In genomic region chr15:75140080-75140879, GRCh38 we compare ENCODE assay signal across 25 cellular contexts.
DNase-seq lines count a peak whose midpoint lies in the region; ATAC-seq and TF ChIP-seq lines count a peak whose summit lies in the region.
"Had no signal": no experiment of that assay in that cellular context is flagged by ENCODE, and none has a peak within 500 bp of the region (broad histone marks: within the 10 kb centered on the region; RNA-seq: fewer than 3 reads in every experiment).

No MANE protein-coding gene starts in this region.

- H3K4me1 Mint-ChIP-seq in activated CD8-positive, alpha-beta memory T cell treated with anti-CD3 and anti-CD28 coated beads, Interleukin-2, amount 10 ng/mL, durations not matched to agents 7 days and 5 days: no peaks in the 10 kb centered on the region
- no peaks in the 10 kb centered on the region for H3K4me1 Mint-ChIP-seq in WTC11

- CTCF ChIA-PET in activated CD8-positive, alpha-beta memory T cell treated with anti-CD3 and anti-CD28 coated beads, Interleukin-2, amount 10 ng/mL, durations not matched to agents 7 days and 5 days (lab: Charles Lee): no interaction called here
- CTCF ChIA-PET in WTC11 (lab: Charles Lee): no interaction called here

- no peak overlapping the region for H3K4me3 ChIP-seq in spleen
- H3K4me3 ChIP-seq: body of pancreas, tibial nerve had no signal

- H3K36me3 ChIP-seq in spleen: peaks cover 0 to 10% (median 0%) of the 10 kb centered on the region in 6 donors

- TF ChIP-seq CTCF in WTC11 (IDR thresholded peaks at IDR 0.05) (no peak), spleen (IDR thresholded peaks at IDR 0.05 in 8 of 11, conservative IDR thresholded peaks at IDR 0.05 in 3 of 11) (no peak)

- DNase-seq in activated CD8-positive, alpha-beta memory T cell treated with anti-CD3 and anti-CD28 coated beads, Interleukin-2, amount 10 ng/mL, durations not matched to agents 7 days and 5 days: no peak
- DNase-seq in activated CD8-positive, alpha-beta memory T cell treated with anti-CD3 and anti-CD28 coated beads, Interleukin-2, amount 50 U/mL, for 4 hours: no peak
- DNase-seq in WTC11 (ENCODE audit: low spot score): no peak
- peak; percentile 61 for DNase-seq in iPS-NIHi7 (ENCODE audit: extremely low spot score)
- no peak for DNase-seq in spleen
- no peak for DNase-seq in NAMALWA (ENCODE audit: low spot score)
- DNase-seq: activated CD4-positive, alpha-beta T cell treated with anti-CD3 and anti-CD28 coated beads, Interleukin-2, amount 50 U/mL, for 48 hours; activated effector memory CD4-positive, alpha-beta T cell treated with Interleukin-2 at 50 U/mL for 16 hours; body of pancreas; DND-41; glutamatergic neuron; KG1; left cardiac atrium; midbrain; NCI-H1694 treated with DMSO at 0.1 percent for 48 hours; NCI-H526 treated with DMSO at 0.1 percent for 48 hours; small intestine; stimulated activated CD4-positive, alpha-beta T cell treated with anti-CD3 and anti-CD28 coated beads, Interleukin-2, amount 100 ng/mL, for 48 hours; stimulated activated naive B cell treated with anti-CD40 and anti-IgM and Interleukin-4, amounts not matched to agents 10 μg/mL and 1 μg/mL and 100 μg/mL, for 72 hours had no signal

- intact Hi-C loops in spleen (cut with DNase I; ENCODE audit: low total_unique reads): no loop called here

- peaks cover 12% of the 10 kb centered on the region for H3K27me3 Mint-ChIP-seq in activated CD8-positive, alpha-beta memory T cell treated with anti-CD3 and anti-CD28 coated beads, Interleukin-2, amount 10 ng/mL, durations not matched to agents 7 days and 5 days
- H3K27me3 Mint-ChIP-seq in WTC11 (ENCODE audit: low read depth): peaks cover 19% of the 10 kb centered on the region
- H3K27me3 Mint-ChIP-seq: natural killer cell treated with Interleukin-12 subunit alpha and Interleukin-12 subunit beta and Interleukin-15 and Interleukin-18, amount 100 ng/mL, for 72 hours had no signal

- H3K9me3 Mint-ChIP-seq in activated CD8-positive, alpha-beta memory T cell treated with anti-CD3 and anti-CD28 coated beads, Interleukin-2, amount 10 ng/mL, durations not matched to agents 7 days and 5 days (ENCODE audit: low read depth): peaks cover 23% of the 10 kb centered on the region
- H3K9me3 Mint-ChIP-seq in WTC11: peaks cover 47% of the 10 kb centered on the region

- peaks cover 8 to 46% (median 43%) of the 10 kb centered on the region in 8 donors for H3K9me3 ChIP-seq in spleen

- peaks cover 0 to 26% (median 9%) of the 10 kb centered on the region in 6 donors for H3K4me1 ChIP-seq in spleen
- H3K4me1 ChIP-seq: body of pancreas, tibial nerve had no signal

- H3K36me3 Mint-ChIP-seq in activated CD8-positive, alpha-beta memory T cell treated with anti-CD3 and anti-CD28 coated beads, Interleukin-2, amount 10 ng/mL, durations not matched to agents 7 days and 5 days: peaks cover 19% of the 10 kb centered on the region
- H3K36me3 Mint-ChIP-seq in WTC11: peaks cover 27% of the 10 kb centered on the region
- H3K36me3 Mint-ChIP-seq: stimulated activated naive B cell treated with anti-CD40 and anti-IgM and Interleukin-4, amounts not matched to agents 10 μg/mL and 1 μg/mL and 100 μg/mL, for 72 hours had no signal

- WGBS in spleen, 5 donors: 71 to 80% (median 79%) methylated on average over 7 of the region's 7 CpGs

- no peak for ATAC-seq in activated CD8-positive, alpha-beta memory T cell treated with anti-CD3 and anti-CD28 coated beads, Interleukin-2, amount 10 ng/mL, durations not matched to agents 7 days and 5 days
- ATAC-seq in WTC11 (no peak), GM21447 (IDR thresholded peaks at IDR 0.05; ENCODE audit: unreplicated experiment) (no peak), GM21576 (IDR thresholded peaks at IDR 0.05; ENCODE audit: unreplicated experiment) (no peak)
- ATAC-seq: body of pancreas; natural killer cell treated with Interleukin-12 subunit alpha and Interleukin-12 subunit beta and Interleukin-15 and Interleukin-18, amount 100 ng/mL, for 72 hours; stimulated activated naive B cell treated with anti-CD40 and anti-IgM and Interleukin-4, amounts not matched to agents 10 μg/mL and 1 μg/mL and 100 μg/mL, for 72 hours had no signal

- POLR2A ChIA-PET in WTC11 (lab: Charles Lee): no interaction called here

- TF ChIP-seq POLR2A in spleen (IDR thresholded peaks at IDR 0.05): no peak

- H3K27me3 ChIP-seq in spleen (replicated peaks in 1 of 7): no peaks in the 10 kb centered on the region
- H3K27me3 ChIP-seq: body of pancreas, tibial nerve had no signal

- peak overlapping the region; percentile 22 for H3K27ac Mint-ChIP-seq in activated CD8-positive, alpha-beta memory T cell treated with anti-CD3 and anti-CD28 coated beads, Interleukin-2, amount 10 ng/mL, durations not matched to agents 7 days and 5 days
- no peak overlapping the region for H3K27ac Mint-ChIP-seq in WTC11
- H3K27ac Mint-ChIP-seq: stimulated activated naive B cell treated with anti-CD40 and anti-IgM and Interleukin-4, amounts not matched to agents 10 μg/mL and 1 μg/mL and 100 μg/mL, for 72 hours; T-helper 1 cell treated with Interleukin-12 subunit alpha and Interleukin-12 subunit beta and Interleukin-4 antibody, amounts not matched to agents 30 μg/mL and 1 μg/mL, for 36 hours had no signal

- H3K27ac ChIP-seq in spleen: peak overlapping the region; percentile 0 to 70 (median 52)
- H3K27ac ChIP-seq: 22Rv1, body of pancreas, tibial nerve had no signal

- H3K4me3 Mint-ChIP-seq in activated CD8-positive, alpha-beta memory T cell treated with anti-CD3 and anti-CD28 coated beads, Interleukin-2, amount 10 ng/mL, durations not matched to agents 7 days and 5 days: no peak overlapping the region
- no peak overlapping the region for H3K4me3 Mint-ChIP-seq in WTC11
- H3K4me3 Mint-ChIP-seq: natural killer cell treated with Interleukin-12 subunit alpha and Interleukin-12 subunit beta and Interleukin-15 and Interleukin-18, amount 100 ng/mL, for 72 hours; stimulated activated naive B cell treated with anti-CD40 and anti-IgM and Interleukin-4, amounts not matched to agents 10 μg/mL and 1 μg/mL and 100 μg/mL, for 72 hours; T-helper 1 cell treated with Interleukin-12 subunit alpha and Interleukin-12 subunit beta and Interleukin-4 antibody, amounts not matched to agents 30 μg/mL and 1 μg/mL, for 36 hours had no signal

TF ChIP-seq in WTC11, 78 proteins besides CTCF, POLR2A, EP300 and RAD21:
- no peak for TF ChIP-seq KAT7 (CRISPR knock-in tag; IDR thresholded peaks at IDR 0.05; ENCODE audit: borderline replicate concordance)
- TF ChIP-seq NR3C1 (CRISPR knock-in tag; conservative IDR thresholded peaks at IDR 0.05; ENCODE audit: low read depth): no peak
- peak; percentile 46; the same call in 1 of the 2 replicates for TF ChIP-seq GABPB1 (CRISPR knock-in tag; IDR thresholded peaks at IDR 0.05)
